Comparison of ENCODE assay signal across 25 cellular contexts in the genomic region with DNA sequence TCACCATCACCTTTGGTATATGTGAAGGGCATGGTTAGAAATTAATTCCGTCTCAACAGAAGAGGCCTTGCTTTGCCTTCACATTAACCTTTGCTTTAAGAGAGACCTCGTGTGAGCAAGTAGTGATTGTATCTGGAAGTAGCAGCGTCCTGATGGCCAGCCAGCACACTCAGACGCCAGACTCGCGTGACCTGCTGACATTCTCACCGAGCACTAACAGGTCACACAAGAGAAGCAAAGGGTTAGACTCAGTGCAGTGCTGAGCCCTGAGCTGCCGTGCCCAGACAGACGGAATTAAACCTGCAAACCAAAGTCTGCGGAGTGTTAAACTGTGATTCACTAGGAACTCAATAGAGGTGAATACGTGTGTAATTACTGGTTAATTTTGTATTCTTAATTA.
"Had no signal": no experiment of that assay in that cellular context is flagged by ENCODE, and none has a peak within 500 bp of the region (broad histone marks: within the 10 kb centered on the region; RNA-seq: fewer than 3 reads in every experiment).

No MANE protein-coding gene starts in this region.

- DNase-seq: IMR-90; Karpas-422; KG1; MG63; NCI-H1092; NCI-H1105 treated with DMSO at 0.1 percent for 48 hours; NCI-H1417 treated with DMSO at 0.1 percent for 48 hours; NCI-H146; NCI-H1694 treated with DMSO at 0.1 percent for 48 hours; NCI-H1930; NCI-H2081; NCI-H2107; NCI-H2171; NCI-H226; NCI-H446; NCI-H510A; NCI-H524 treated with DMSO at 0.1 percent for 48 hours; NCI-H69; NCI-H774; NK-92 treated with Interleukin-12 subunit alpha and Interleukin-12 subunit beta, amount 100 ng/mL, for 24 hours; OCI-M1; PC-9; Peyer's patch; SHP77; SK-N-SH had no signal

- H2AFZ ChIP-seq: PC-9 had no signal

- H3K4me1 ChIP-seq: Peyer's patch had no signal

- H3K27me3 ChIP-seq: MG63, Peyer's patch had no signal

- H3K27ac ChIP-seq: PC-9, Peyer's patch had no signal

- H3K4me3 ChIP-seq: MG63, PC-9, Peyer's patch had no signal

- H3K9me3 ChIP-seq: Peyer's patch, SK-N-SH had no signal

- H3K4me2 ChIP-seq: PC-9, SK-N-SH had no signal

- H3K9ac ChIP-seq: SK-N-SH had no signal
